1 cellular context compared by ENCODE assay signal in the genomic region with DNA sequence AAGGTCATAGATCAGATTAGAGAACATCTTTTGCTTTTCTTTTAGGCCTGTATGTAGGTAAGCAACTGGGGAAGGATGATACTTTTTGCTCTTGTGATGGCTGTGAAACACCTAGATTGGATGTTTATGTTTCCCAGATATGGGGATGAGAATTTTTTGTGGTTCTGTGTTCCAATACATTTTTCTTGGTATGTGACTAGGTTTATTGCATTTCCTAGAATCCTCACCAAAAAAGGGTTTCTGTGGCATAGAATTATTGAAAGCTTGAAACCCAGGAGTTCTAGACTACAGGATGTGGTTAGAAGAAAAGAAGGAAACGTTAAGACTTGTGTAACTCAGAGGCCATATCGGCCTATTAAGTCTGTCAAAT.
TF ChIP-seq lines count a peak whose summit lies in the region.

No MANE protein-coding gene starts in this region.

TF ChIP-seq in GM23338, 12 proteins besides CTCF, POLR2A, EP300 and RAD21 (continued from another document):
- TF ChIP-seq, protein P1, sequence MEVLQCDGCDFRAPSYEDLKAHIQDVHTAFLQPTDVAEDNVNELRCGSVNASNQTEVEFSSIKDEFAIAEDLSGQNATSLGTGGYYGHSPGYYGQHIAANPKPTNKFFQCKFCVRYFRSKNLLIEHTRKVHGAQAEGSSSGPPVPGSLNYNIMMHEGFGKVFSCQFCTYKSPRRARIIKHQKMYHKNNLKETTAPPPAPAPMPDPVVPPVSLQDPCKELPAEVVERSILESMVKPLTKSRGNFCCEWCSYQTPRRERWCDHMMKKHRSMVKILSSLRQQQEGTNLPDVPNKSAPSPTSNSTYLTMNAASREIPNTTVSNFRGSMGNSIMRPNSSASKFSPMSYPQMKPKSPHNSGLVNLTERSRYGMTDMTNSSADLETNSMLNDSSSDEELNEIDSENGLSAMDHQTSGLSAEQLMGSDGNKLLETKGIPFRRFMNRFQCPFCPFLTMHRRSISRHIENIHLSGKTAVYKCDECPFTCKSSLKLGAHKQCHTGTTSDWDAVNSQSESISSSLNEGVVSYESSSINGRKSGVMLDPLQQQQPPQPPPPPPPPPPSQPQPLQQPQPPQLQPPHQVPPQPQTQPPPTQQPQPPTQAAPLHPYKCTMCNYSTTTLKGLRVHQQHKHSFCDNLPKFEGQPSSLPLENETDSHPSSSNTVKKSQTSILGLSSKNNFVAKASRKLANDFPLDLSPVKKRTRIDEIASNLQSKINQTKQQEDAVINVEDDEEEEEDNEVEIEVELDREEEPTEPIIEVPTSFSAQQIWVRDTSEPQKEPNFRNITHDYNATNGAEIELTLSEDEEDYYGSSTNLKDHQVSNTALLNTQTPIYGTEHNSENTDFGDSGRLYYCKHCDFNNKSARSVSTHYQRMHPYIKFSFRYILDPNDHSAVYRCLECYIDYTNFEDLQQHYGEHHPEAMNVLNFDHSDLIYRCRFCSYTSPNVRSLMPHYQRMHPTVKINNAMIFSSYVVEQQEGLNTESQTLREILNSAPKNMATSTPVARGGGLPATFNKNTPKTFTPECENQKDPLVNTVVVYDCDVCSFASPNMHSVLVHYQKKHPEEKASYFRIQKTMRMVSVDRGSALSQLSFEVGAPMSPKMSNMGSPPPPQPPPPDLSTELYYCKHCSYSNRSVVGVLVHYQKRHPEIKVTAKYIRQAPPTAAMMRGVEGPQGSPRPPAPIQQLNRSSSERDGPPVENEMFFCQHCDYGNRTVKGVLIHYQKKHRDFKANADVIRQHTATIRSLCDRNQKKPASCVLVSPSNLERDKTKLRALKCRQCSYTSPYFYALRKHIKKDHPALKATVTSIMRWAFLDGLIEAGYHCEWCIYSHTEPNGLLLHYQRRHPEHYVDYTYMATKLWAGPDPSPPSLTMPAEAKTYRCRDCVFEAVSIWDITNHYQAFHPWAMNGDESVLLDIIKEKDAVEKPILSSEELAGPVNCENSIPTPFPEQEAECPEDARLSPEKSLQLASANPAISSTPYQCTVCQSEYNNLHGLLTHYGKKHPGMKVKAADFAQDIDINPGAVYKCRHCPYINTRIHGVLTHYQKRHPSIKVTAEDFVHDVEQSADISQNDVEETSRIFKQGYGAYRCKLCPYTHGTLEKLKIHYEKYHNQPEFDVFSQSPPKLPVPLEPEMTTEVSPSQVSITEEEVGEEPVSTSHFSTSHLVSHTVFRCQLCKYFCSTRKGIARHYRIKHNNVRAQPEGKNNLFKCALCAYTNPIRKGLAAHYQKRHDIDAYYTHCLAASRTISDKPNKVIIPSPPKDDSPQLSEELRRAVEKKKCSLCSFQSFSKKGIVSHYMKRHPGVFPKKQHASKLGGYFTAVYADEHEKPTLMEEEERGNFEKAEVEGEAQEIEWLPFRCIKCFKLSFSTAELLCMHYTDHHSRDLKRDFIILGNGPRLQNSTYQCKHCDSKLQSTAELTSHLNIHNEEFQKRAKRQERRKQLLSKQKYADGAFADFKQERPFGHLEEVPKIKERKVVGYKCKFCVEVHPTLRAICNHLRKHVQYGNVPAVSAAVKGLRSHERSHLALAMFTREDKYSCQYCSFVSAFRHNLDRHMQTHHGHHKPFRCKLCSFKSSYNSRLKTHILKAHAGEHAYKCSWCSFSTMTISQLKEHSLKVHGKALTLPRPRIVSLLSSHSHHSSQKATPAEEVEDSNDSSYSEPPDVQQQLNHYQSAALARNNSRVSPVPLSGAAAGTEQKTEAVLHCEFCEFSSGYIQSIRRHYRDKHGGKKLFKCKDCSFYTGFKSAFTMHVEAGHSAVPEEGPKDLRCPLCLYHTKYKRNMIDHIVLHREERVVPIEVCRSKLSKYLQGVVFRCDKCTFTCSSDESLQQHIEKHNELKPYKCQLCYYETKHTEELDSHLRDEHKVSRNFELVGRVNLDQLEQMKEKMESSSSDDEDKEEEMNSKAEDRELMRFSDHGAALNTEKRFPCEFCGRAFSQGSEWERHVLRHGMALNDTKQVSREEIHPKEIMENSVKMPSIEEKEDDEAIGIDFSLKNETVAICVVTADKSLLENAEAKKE (CRISPR knock-in tag; IDR thresholded peaks at IDR 0.05): no peak
- TF ChIP-seq NANOG (IDR thresholded peaks at IDR 0.05; ENCODE audit: borderline replicate concordance) (no peak), STAT1 (IDR thresholded peaks at IDR 0.05; ENCODE audit: unreplicated experiment) (no peak), POLR2AphosphoS5 (IDR thresholded peaks at IDR 0.05; ENCODE audit: low read depth) (no peak)
